In genomic region chr3:94694001-94694400, GRCh38 we compare ENCODE assay signal across 21 cellular contexts.
DNase-seq lines count a peak whose midpoint lies in the region; ATAC-seq, FAIRE-seq and TF ChIP-seq lines count a peak whose summit lies in the region.
"Had no signal": no experiment of that assay in that cellular context is flagged by ENCODE, and none has a peak within 500 bp of the region (broad histone marks: within the 10 kb centered on the region; RNA-seq: fewer than 3 reads in every experiment).

No MANE protein-coding gene starts in this region.

- H3K4me2 ChIP-seq in SK-N-SH (no peak overlapping the region), HepG2 (ENCODE audit: low read depth, low read length) (no peak overlapping the region)
- H3K4me2 ChIP-seq: A549, GM23338 had no signal

- TF ChIP-seq CTCF in SK-N-SH (IDR thresholded peaks at IDR 0.05) (no peak), brain microvascular endothelial cell (IDR thresholded peaks at IDR 0.05; ENCODE audit: low read depth, low read length, missing control alignments) (no peak), HepG2 (CRISPR knock-in tag; IDR thresholded peaks at IDR 0.05) (no peak)

- H3K4me3 ChIP-seq in SK-N-SH (ENCODE audit: low read depth in 2 of 2, low read length in 1 of 2): no peak overlapping the region
- no peak overlapping the region for H3K4me3 ChIP-seq in brain microvascular endothelial cell (ENCODE audit: low read depth, low read length)
- H3K4me3 ChIP-seq in HepG2 (replicated peaks in 1 of 3; ENCODE audit: insufficient read depth in 1 of 3, low read depth in 2 of 3, low read length in 3 of 3): no peak overlapping the region
- H3K4me3 ChIP-seq: A549, GM23338 had no signal

- no peak for FAIRE-seq in HepG2 (lab: Jason Lieb, UNC)
- FAIRE-seq: A549, HTR-8/SVneo had no signal

- BruUV-seq in HepG2 (replicated peaks; lab: Mats Ljungman, UMichigan): no TSS peak

- H3K79me2 ChIP-seq in SK-N-SH (ENCODE audit: insufficient read depth): no peaks in the 10 kb centered on the region
- H3K79me2 ChIP-seq in HepG2 (ENCODE audit: insufficient read depth, low read length): no peaks in the 10 kb centered on the region

- no peak overlapping the region for H3K9ac ChIP-seq in SK-N-SH
- H3K9ac ChIP-seq in HepG2 (ENCODE audit: insufficient read depth, low read depth, low read length): no peak overlapping the region

- CTCF ChIA-PET in SK-N-SH (lab: Yijun Ruan, JAX) (no interaction called here), HepG2 (lab: Yijun Ruan, JAX; ENCODE audit: low intra/inter-chr PET ratio, low total read pairs) (no interaction called here)

- H3F3A ChIP-seq in SK-N-SH (replicated peaks; ENCODE audit: insufficient read depth): no peaks in the 10 kb centered on the region

- H3K9me3 ChIP-seq in SK-N-SH (no peaks in the 10 kb centered on the region), HepG2 (ENCODE audit: low read length) (no peaks in the 10 kb centered on the region)
- H3K9me3 ChIP-seq: A549 had no signal

- H3K36me3 ChIP-seq in SK-N-SH (replicated peaks in 1 of 2; ENCODE audit: control insufficient read depth in 1 of 2, insufficient read depth in 2 of 2, low read length in 1 of 2) (no peaks in the 10 kb centered on the region), brain microvascular endothelial cell (replicated peaks) (no peaks in the 10 kb centered on the region), HepG2 (replicated peaks in 1 of 2; ENCODE audit: control insufficient read depth in 1 of 2, insufficient read depth in 2 of 2, low read length in 2 of 2) (no peaks in the 10 kb centered on the region)

- no peaks in the 10 kb centered on the region for H4K20me1 ChIP-seq in SK-N-SH (ENCODE audit: insufficient read depth)
- no peaks in the 10 kb centered on the region for H4K20me1 ChIP-seq in HepG2 (ENCODE audit: insufficient read depth, low read length)

- no peak for TF ChIP-seq POLR2A in HepG2 (IDR thresholded peaks at IDR 0.05; ENCODE audit: insufficient read depth in 1 of 2, low read depth in 2 of 2, low read length in 2 of 2)

- no peak for TF ChIP-seq RAD21 in SK-N-SH (IDR thresholded peaks at IDR 0.05; ENCODE audit: low read length)
- no peak for TF ChIP-seq RAD21 in HepG2 (CRISPR knock-in tag; IDR thresholded peaks at IDR 0.05)

- no peak for ATAC-seq in SK-N-SH treated with all-trans-retinoic acid at 6 μM for 48 hours
- ATAC-seq in HepG2: no peak
- ATAC-seq: A549, GM23338, HCT116 had no signal

- peak overlapping the region in 1 of 2 experiments; percentile 22; a peak in 1 of 4 replicates for H3K27ac ChIP-seq in SK-N-SH (ENCODE audit: low read depth in 2 of 2, low read length in 1 of 2)
- H3K27ac ChIP-seq in brain microvascular endothelial cell: no peak overlapping the region
- no peak overlapping the region for H3K27ac ChIP-seq in HepG2 (ENCODE audit: extremely low read length, insufficient read depth, low read length)
- H3K27ac ChIP-seq: 22Rv1, A549, C4-2B had no signal

- no peaks in the 10 kb centered on the region; a peak in 1 of 4 replicates for H3K4me1 ChIP-seq in SK-N-SH (ENCODE audit: control insufficient read depth in 1 of 2, insufficient read depth in 2 of 2, low read depth in 1 of 2, low read length in 1 of 2)
- H3K4me1 ChIP-seq in HepG2 (ENCODE audit: insufficient read depth, low read length): no peaks in the 10 kb centered on the region
- H3K4me1 ChIP-seq: A549 had no signal

- intact Hi-C loops in HepG2 (cut with micrococcal nuclease; ENCODE audit: unreplicated experiment): no loop called here

- H3K27me3 ChIP-seq in SK-N-SH (ENCODE audit: insufficient read depth): no peaks in the 10 kb centered on the region
- no peaks in the 10 kb centered on the region for H3K27me3 ChIP-seq in brain microvascular endothelial cell (replicated peaks)
- no peaks in the 10 kb centered on the region for H3K27me3 ChIP-seq in HepG2 (ENCODE audit: control insufficient read depth in 1 of 2, insufficient read depth in 2 of 2, low read length in 2 of 2)

- no peak overlapping the region for H2AFZ ChIP-seq in SK-N-SH (ENCODE audit: low read depth)
- no peak overlapping the region for H2AFZ ChIP-seq in HepG2 (ENCODE audit: low read length)
- H2AFZ ChIP-seq: GM23338 had no signal

- in situ Hi-C loops in brain microvascular endothelial cell (cut with HindIII; ENCODE audit: low pct_ligation_motif_present, low sequenced_read_pairs) (no loop called here), HepG2 (cut with HindIII; ENCODE audit: extremely low pct_ligation_motif_present, low pct_unique_long_range_greater_than_20kb) (no loop called here)

- no peaks in the 10 kb centered on the region for H3K9me2 ChIP-seq in SK-N-SH

- DNase-seq in SK-N-SH: peak; percentile 19
- DNase-seq in SK-N-DZ (ENCODE audit: low spot score): peak; percentile 1
- peak; percentile 3 for DNase-seq in foreskin melanocyte
- no peak for DNase-seq in brain microvascular endothelial cell
- DNase-seq in HepG2 (ENCODE audit: low spot score): no peak
- no peak for DNase-seq in GOT3 (lab: John Stamatoyannopoulos, UW)
- no peak for DNase-seq in dedifferentiated amniotic fluid mesenchymal stem cell (ENCODE audit: extremely low spot score)
- DNase-seq: AML-193; CD4-positive, alpha-beta T cell; DMS153; DMS79; GDM1; H7; HFFc6 had no signal

- WGBS in SK-N-SH (ENCODE audit: low lambda C conversion rate): 36% methylated on average over 5 of the region's 5 CpGs
- WGBS in HepG2 (ENCODE audit: low lambda C conversion rate): 24% methylated on average over 5 of the region's 5 CpGs

- TF ChIP-seq EP300 in SK-N-SH (IDR thresholded peaks at IDR 0.05; ENCODE audit: borderline replicate concordance in 1 of 2, low read depth in 1 of 2, low read length in 1 of 2): no peak
- TF ChIP-seq EP300 in HepG2 (IDR thresholded peaks at IDR 0.05; ENCODE audit: low read depth in 2 of 2, low read length in 2 of 2): no peak
- no peak for TF ChIP-seq EP300 in HepG2 (CRISPR knock-in tag; IDR thresholded peaks at IDR 0.05; ENCODE audit: borderline replicate concordance)

- POLR2A ChIA-PET in SK-N-SH (lab: Yijun Ruan, JAX) (no interaction called here), HepG2 (lab: Yijun Ruan, JAX) (no interaction called here)

TF ChIP-seq in SK-N-SH, 30 proteins besides CTCF, POLR2A, EP300 and RAD21 (continues in another document):
- TF ChIP-seq POLR2AphosphoS5 (IDR thresholded peaks at IDR 0.05; ENCODE audit: low read depth, low read length): no peak

TF ChIP-seq in SK-N-SH treated with all-trans-retinoic acid at 6 μM for 48 hours, 23 proteins besides CTCF, POLR2A, EP300 and RAD21:
- no peak for TF ChIP-seq ISL1 (CRISPR knock-in tag; IDR thresholded peaks at IDR 0.05)
- no peak for TF ChIP-seq ZNF70 (CRISPR knock-in tag; IDR thresholded peaks at IDR 0.05)
- TF ChIP-seq RARB (CRISPR knock-in tag; IDR thresholded peaks at IDR 0.05): no peak
- TF ChIP-seq, protein P1, sequence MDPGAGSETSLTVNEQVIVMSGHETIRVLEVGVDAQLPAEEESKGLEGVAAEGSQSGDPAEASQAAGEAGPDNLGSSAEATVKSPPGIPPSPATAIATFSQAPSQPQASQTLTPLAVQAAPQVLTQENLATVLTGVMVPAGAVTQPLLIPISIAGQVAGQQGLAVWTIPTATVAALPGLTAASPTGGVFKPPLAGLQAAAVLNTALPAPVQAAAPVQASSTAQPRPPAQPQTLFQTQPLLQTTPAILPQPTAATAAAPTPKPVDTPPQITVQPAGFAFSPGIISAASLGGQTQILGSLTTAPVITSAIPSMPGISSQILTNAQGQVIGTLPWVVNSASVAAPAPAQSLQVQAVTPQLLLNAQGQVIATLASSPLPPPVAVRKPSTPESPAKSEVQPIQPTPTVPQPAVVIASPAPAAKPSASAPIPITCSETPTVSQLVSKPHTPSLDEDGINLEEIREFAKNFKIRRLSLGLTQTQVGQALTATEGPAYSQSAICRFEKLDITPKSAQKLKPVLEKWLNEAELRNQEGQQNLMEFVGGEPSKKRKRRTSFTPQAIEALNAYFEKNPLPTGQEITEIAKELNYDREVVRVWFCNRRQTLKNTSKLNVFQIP (CRISPR knock-in tag; IDR thresholded peaks at IDR 0.05; ENCODE audit: borderline replicate concordance, low read depth): no peak
- TF ChIP-seq ZFP30 (CRISPR knock-in tag; IDR thresholded peaks at IDR 0.05): no peak

TF ChIP-seq in HepG2, 621 proteins besides CTCF, POLR2A, EP300 and RAD21 (continues in another document):
- no peak for TF ChIP-seq BORCS8-MEF2B (CRISPR knock-in tag; IDR thresholded peaks at IDR 0.05)
- TF ChIP-seq ZNF883 (CRISPR knock-in tag; IDR thresholded peaks at IDR 0.05; ENCODE audit: not compliant biosample characterization): no peak
- no peak for TF ChIP-seq TEF (CRISPR knock-in tag; IDR thresholded peaks at IDR 0.05)

Comparison
In these comparisons a context has a peak if more than half of its experiments do, and no peak if none do; other contexts are left out.
1. DNase-seq: peak in SK-N-SH (single experiment), SK-N-DZ (single experiment) and foreskin melanocyte (single experiment); none in brain microvascular endothelial cell (single experiment), HepG2 (single experiment), GOT3 (single experiment) and dedifferentiated amniotic fluid mesenchymal stem cell (single experiment).